19 cellular contexts compared by ENCODE assay signal in the genomic region with DNA sequence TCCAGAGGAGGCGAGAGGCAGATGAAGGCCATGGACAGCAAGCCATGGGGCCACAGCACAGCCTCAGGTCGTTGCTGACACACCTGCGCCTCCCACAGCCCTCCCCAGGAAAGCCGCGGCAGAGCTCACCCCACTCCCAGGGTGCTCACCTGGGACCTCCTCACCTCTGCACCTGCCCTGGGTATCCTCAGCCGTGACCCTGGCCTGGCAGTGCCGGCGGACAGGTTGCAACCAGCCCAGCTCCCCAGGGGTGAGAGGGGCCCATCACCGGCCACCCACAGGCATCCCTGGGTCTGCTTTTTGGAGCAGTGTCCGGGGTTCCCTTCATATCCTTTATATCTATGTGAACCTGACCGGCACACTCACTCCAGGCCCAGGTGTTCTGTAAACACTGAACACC. TPM values are rescaled to one million over a fixed set of nuclear protein-coding genes. Genes with fewer than 3 reads are reported as not detected.
A peak's percentile ranks its signal among the peaks of the same experiment; 100 is the strongest.
DNase-seq lines count a peak whose midpoint lies in the region; ATAC-seq and TF ChIP-seq lines count a peak whose summit lies in the region.
"Had no signal": no experiment of that assay in that cellular context is flagged by ENCODE, and none has a peak within 500 bp of the region (broad histone marks: within the 10 kb centered on the region; RNA-seq: fewer than 3 reads in every experiment).

No MANE protein-coding gene starts in this region.

- H3K9me3 ChIP-seq in OCI-LY7 (ENCODE audit: low read length) = no peaks in the 10 kb centered on the region; the same call in 1 of the 2 replicates
- no peaks in the 10 kb centered on the region for H3K9me3 ChIP-seq in WERI-Rb-1 (ENCODE audit: severe bottlenecking)
- H3K9me3 ChIP-seq in aorta (ENCODE audit: control insufficient read depth, low read length) = no peaks in the 10 kb centered on the region

- H3K4me3 ChIP-seq in OCI-LY7 (ENCODE audit: low read depth, low read length, poor library complexity, severe bottlenecking) (no peak overlapping the region), WERI-Rb-1 (ENCODE audit: low read depth, low read length) (no peak overlapping the region), aorta (ENCODE audit: low read length in 2 of 2) (no peak overlapping the region)

- WGBS in aorta, 2 donors = 84 to 89% methylated on average over 11 of the region's 11 CpGs

- CTCF ChIA-PET in OCI-LY7 (lab: Charles Lee; ENCODE audit: unreplicated experiment) = no interaction called here

- no TSS peak for BruUV-seq in OCI-LY7 (replicated peaks; lab: Mats Ljungman, UMichigan)

- H3K27me3 ChIP-seq in WERI-Rb-1 (ENCODE audit: insufficient read depth, low read depth, severe bottlenecking) (no peaks in the 10 kb centered on the region), aorta (ENCODE audit: control insufficient read depth in 1 of 2, insufficient read depth in 2 of 2, low read length in 1 of 2) (no peaks in the 10 kb centered on the region)

- H3K27me3 Mint-ChIP-seq in glutamatergic neuron (ENCODE audit: unreplicated experiment) (peaks cover 2% of the 10 kb centered on the region), progenitor cell of endocrine pancreas (peaks cover 9% of the 10 kb centered on the region)
- H3K27me3 Mint-ChIP-seq: CD4-positive, CD25-positive, alpha-beta regulatory T cell had no signal

- peaks cover 8% of the 10 kb centered on the region for H3K9me3 Mint-ChIP-seq in glutamatergic neuron (ENCODE audit: unreplicated experiment)
- no peaks in the 10 kb centered on the region for H3K9me3 Mint-ChIP-seq in progenitor cell of endocrine pancreas (ENCODE audit: low read depth)

- POLR2A ChIA-PET in OCI-LY7 (lab: Charles Lee) = no interaction called here

- H3K36me3 Mint-ChIP-seq in glutamatergic neuron (ENCODE audit: unreplicated experiment) (peaks cover 5% of the 10 kb centered on the region), progenitor cell of endocrine pancreas (ENCODE audit: insufficient read depth) (no peaks in the 10 kb centered on the region)
- H3K36me3 Mint-ChIP-seq: CD4-positive, CD25-positive, alpha-beta regulatory T cell; CD8-positive, alpha-beta T cell had no signal

- no peaks in the 10 kb centered on the region for H3K9me2 ChIP-seq in OCI-LY7 (ENCODE audit: insufficient read depth, low read length)

- H3K27ac Mint-ChIP-seq in glutamatergic neuron (ENCODE audit: unreplicated experiment) (no peak overlapping the region), progenitor cell of endocrine pancreas (no peak overlapping the region)
- H3K27ac Mint-ChIP-seq: CD4-positive, CD25-positive, alpha-beta regulatory T cell; CD8-positive, alpha-beta T cell had no signal

- intact Hi-C loops in OCI-LY7 (cut with micrococcal nuclease; ENCODE audit: unreplicated experiment) = no loop called here
- intact Hi-C loops in aorta (cut with DNase I) = no loop called here

- no peaks in the 10 kb centered on the region for H3K79me2 ChIP-seq in OCI-LY7 (ENCODE audit: insufficient read depth, low read depth, low read length)

- H3K4me1 Mint-ChIP-seq in glutamatergic neuron (ENCODE audit: low read depth, unreplicated experiment) (peaks cover 14% of the 10 kb centered on the region), progenitor cell of endocrine pancreas (ENCODE audit: low read depth) (peaks cover 3% of the 10 kb centered on the region)
- H3K4me1 Mint-ChIP-seq: CD4-positive, CD25-positive, alpha-beta regulatory T cell had no signal

- no peak overlapping the region for H2AFZ ChIP-seq in OCI-LY7 (ENCODE audit: low read length)

- peaks cover 27% of the 10 kb centered on the region for H3K4me1 ChIP-seq in OCI-LY7 (ENCODE audit: insufficient read depth, low read length, poor library complexity, severe bottlenecking)
- no peaks in the 10 kb centered on the region for H3K4me1 ChIP-seq in aorta (ENCODE audit: control insufficient read depth in 1 of 2, insufficient read depth in 2 of 2, low read length in 2 of 2)
- H3K4me1 ChIP-seq: Caco-2 had no signal

- H3K4me3 Mint-ChIP-seq in glutamatergic neuron (ENCODE audit: unreplicated experiment) (peak overlapping the region; percentile 25), progenitor cell of endocrine pancreas (ENCODE audit: low read depth) (no peak overlapping the region)
- H3K4me3 Mint-ChIP-seq: CD4-positive, CD25-positive, alpha-beta regulatory T cell; CD8-positive, alpha-beta T cell had no signal

- H3K4me2 ChIP-seq in OCI-LY7 (ENCODE audit: low read length) = no peak overlapping the region

- H3K36me3 ChIP-seq in OCI-LY7 (ENCODE audit: insufficient read depth, low read length) (no peaks in the 10 kb centered on the region), WERI-Rb-1 (peaks cover 8% of the 10 kb centered on the region), aorta (ENCODE audit: control insufficient read depth in 1 of 2, insufficient read depth in 2 of 2, low read length in 1 of 2) (no peaks in the 10 kb centered on the region)

- TF ChIP-seq CTCF in OCI-LY7 (conservative IDR thresholded peaks at IDR 0.05; ENCODE audit: low read length) (0 out of 2 replicates have a peak, but pooled peaks have one; percentile 13), WERI-Rb-1 (IDR thresholded peaks at IDR 0.05; ENCODE audit: low read depth, low read length) (no peak), glutamatergic neuron (IDR thresholded peaks at IDR 0.05; ENCODE audit: partially characterized antibody, unreplicated experiment) (no peak), progenitor cell of endocrine pancreas (IDR thresholded peaks at IDR 0.05; ENCODE audit: unreplicated experiment) (no peak)

- H3K27ac ChIP-seq in OCI-LY7 (ENCODE audit: low read depth, low read length, poor library complexity, severe bottlenecking) (no peak overlapping the region), WERI-Rb-1 (peak overlapping the region; percentile 89; the same call in 1 of the 2 replicates), aorta (ENCODE audit: low read depth in 1 of 2, low read length in 2 of 2) (no peak overlapping the region)
- H3K27ac ChIP-seq: C4-2B had no signal

- no peaks in the 10 kb centered on the region for H4K20me1 ChIP-seq in OCI-LY7 (ENCODE audit: insufficient read depth, low read length)

- no peak for ATAC-seq in aorta (ENCODE audit: low FRiP score)
- ATAC-seq: CD8-positive, alpha-beta T cell had no signal

- no peak for DNase-seq in OCI-LY7 (ENCODE audit: low spot score)
- no peak for DNase-seq in WERI-Rb-1
- no peak for DNase-seq in glutamatergic neuron
- DNase-seq in aorta = peak; percentile 33 to 63
- no peak for DNase-seq in NK-92 (lab: John Stamatoyannopoulos, UW; ENCODE audit: unreplicated experiment)
- DNase-seq in NCI-H1417 (lab: John Stamatoyannopoulos, UW) = no peak
- no peak for DNase-seq in progenitor cell of endocrine pancreas (ENCODE audit: low spot score, unreplicated experiment)
- DNase-seq: Caco-2; CD4-positive, CD25-positive, alpha-beta regulatory T cell; CD8-positive, alpha-beta T cell; DMS153; DND-41; GOT3; H7; HCEC 1CT had no signal

RNA-seq across cellular contexts. Expression of gene FCN1, which starts 30.4 kb away (rescaled TPM):
- total RNA-seq in OCI-LY7 (2014; rRNA removed; shearing (Covaris generic)) = 0.19 TPM in 1 of 2 replicates, not detected in the other
- total RNA-seq in OCI-LY7 (2022) = 0.30 and 0.42 TPM in 2 replicates
- total RNA-seq in glutamatergic neuron (ENCODE audit: unreplicated experiment) = not detected
- total RNA-seq in aorta = 10 to 100 TPM; 10.0 to 14.4 TPM
- polyA plus RNA-seq in aorta = 1 to 10 TPM in 1 of 2 donors, under 1 TPM in 1; 0.97 to 2.0 TPM
- total RNA-seq in progenitor cell of endocrine pancreas = not detected in 2 replicates
- total RNA-seq: A172; A673; Caco-2; CD4-positive, CD25-positive, alpha-beta regulatory T cell; H7 had no signal
- polyA plus RNA-seq: BJ had no signal

Comparison
In these comparisons a context has a peak if more than half of its experiments do, and no peak if none do; other contexts are left out.
1. DNase-seq: peak in aorta (2 of 2); none in OCI-LY7 (single experiment), WERI-Rb-1 (single experiment), glutamatergic neuron (single experiment), NK-92 (single experiment), NCI-H1417 (0 of 3) and progenitor cell of endocrine pancreas (single experiment).
2. RNA of gene FCN1, which starts 30.4 kb away (total RNA-seq): 10.0 to 14.4 TPM in aorta; 0.19 to 0.42 TPM in OCI-LY7, not detected in glutamatergic neuron (single experiment) and not detected in progenitor cell of endocrine pancreas; every median in the first group is over 4 times any median in the second.